Comparison of ENCODE assay signal across 2 cellular contexts in the genomic region with DNA sequence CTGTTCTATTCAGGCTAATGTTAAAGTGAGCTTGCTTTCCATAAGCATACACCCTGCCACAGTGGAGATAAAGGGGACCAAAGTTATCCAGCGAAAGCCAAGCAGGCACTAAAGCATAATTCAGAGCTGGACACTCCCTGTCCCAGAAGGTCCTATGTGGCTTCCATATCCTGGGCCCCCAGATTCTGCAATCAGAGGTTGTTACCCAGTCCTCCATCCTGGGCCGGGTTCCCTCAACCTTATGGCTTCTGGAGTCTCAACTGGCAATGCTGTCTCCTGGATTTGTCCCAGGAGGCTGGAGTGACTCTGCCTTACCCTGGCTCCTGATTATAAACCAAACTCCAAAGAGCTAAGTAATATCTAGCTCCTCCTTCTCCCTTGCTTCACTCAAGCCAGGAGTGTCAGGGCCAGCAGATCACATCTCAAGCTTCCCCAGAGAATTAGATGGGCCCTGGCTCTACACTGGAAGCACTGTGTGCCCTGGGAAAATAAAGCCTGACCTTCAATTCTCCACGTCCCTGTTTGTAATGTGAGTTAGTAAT.
TF ChIP-seq lines count a peak whose summit lies in the region.

No MANE protein-coding gene starts in this region.

TF ChIP-seq in HepG2, 621 proteins besides CTCF, POLR2A, EP300 and RAD21:
- no peak for TF ChIP-seq SYNCRIP (IDR thresholded peaks at IDR 0.05; ENCODE audit: insufficient read depth, low read depth, low read length)
- no peak for TF ChIP-seq ZBTB1 (CRISPR knock-in tag; IDR thresholded peaks at IDR 0.05; ENCODE audit: borderline replicate concordance)
- TF ChIP-seq TBP (CRISPR knock-in tag; IDR thresholded peaks at IDR 0.05) = no peak
- TF ChIP-seq SRSF9 (IDR thresholded peaks at IDR 0.05; ENCODE audit: borderline replicate concordance, insufficient read depth, low read depth, low read length, poor library complexity, severe bottlenecking) = no peak
- TF ChIP-seq, protein P1, sequence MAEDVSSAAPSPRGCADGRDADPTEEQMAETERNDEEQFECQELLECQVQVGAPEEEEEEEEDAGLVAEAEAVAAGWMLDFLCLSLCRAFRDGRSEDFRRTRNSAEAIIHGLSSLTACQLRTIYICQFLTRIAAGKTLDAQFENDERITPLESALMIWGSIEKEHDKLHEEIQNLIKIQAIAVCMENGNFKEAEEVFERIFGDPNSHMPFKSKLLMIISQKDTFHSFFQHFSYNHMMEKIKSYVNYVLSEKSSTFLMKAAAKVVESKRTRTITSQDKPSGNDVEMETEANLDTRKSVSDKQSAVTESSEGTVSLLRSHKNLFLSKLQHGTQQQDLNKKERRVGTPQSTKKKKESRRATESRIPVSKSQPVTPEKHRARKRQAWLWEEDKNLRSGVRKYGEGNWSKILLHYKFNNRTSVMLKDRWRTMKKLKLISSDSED (CRISPR knock-in tag; IDR thresholded peaks at IDR 0.05) = no peak
- no peak for TF ChIP-seq GABPB1 (CRISPR knock-in tag; IDR thresholded peaks at IDR 0.05)
- TF ChIP-seq ZNF180 (CRISPR knock-in tag; IDR thresholded peaks at IDR 0.05; ENCODE audit: borderline replicate concordance, low read depth) = no peak
- TF ChIP-seq, protein P2, sequence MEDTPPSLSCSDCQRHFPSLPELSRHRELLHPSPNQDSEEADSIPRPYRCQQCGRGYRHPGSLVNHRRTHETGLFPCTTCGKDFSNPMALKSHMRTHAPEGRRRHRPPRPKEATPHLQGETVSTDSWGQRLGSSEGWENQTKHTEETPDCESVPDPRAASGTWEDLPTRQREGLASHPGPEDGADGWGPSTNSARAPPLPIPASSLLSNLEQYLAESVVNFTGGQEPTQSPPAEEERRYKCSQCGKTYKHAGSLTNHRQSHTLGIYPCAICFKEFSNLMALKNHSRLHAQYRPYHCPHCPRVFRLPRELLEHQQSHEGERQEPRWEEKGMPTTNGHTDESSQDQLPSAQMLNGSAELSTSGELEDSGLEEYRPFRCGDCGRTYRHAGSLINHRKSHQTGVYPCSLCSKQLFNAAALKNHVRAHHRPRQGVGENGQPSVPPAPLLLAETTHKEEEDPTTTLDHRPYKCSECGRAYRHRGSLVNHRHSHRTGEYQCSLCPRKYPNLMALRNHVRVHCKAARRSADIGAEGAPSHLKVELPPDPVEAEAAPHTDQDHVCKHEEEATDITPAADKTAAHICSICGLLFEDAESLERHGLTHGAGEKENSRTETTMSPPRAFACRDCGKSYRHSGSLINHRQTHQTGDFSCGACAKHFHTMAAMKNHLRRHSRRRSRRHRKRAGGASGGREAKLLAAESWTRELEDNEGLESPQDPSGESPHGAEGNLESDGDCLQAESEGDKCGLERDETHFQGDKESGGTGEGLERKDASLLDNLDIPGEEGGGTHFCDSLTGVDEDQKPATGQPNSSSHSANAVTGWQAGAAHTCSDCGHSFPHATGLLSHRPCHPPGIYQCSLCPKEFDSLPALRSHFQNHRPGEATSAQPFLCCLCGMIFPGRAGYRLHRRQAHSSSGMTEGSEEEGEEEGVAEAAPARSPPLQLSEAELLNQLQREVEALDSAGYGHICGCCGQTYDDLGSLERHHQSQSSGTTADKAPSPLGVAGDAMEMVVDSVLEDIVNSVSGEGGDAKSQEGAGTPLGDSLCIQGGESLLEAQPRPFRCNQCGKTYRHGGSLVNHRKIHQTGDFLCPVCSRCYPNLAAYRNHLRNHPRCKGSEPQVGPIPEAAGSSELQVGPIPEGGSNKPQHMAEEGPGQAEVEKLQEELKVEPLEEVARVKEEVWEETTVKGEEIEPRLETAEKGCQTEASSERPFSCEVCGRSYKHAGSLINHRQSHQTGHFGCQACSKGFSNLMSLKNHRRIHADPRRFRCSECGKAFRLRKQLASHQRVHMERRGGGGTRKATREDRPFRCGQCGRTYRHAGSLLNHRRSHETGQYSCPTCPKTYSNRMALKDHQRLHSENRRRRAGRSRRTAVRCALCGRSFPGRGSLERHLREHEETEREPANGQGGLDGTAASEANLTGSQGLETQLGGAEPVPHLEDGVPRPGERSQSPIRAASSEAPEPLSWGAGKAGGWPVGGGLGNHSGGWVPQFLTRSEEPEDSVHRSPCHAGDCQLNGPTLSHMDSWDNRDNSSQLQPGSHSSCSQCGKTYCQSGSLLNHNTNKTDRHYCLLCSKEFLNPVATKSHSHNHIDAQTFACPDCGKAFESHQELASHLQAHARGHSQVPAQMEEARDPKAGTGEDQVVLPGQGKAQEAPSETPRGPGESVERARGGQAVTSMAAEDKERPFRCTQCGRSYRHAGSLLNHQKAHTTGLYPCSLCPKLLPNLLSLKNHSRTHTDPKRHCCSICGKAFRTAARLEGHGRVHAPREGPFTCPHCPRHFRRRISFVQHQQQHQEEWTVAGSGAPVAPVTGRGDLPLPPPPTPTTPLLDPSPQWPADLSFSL (CRISPR knock-in tag; IDR thresholded peaks at IDR 0.05) = no peak
- TF ChIP-seq PRMT3 (CRISPR knock-in tag; IDR thresholded peaks at IDR 0.05; ENCODE audit: borderline replicate concordance, low read depth) = no peak
- TF ChIP-seq, protein P3, sequence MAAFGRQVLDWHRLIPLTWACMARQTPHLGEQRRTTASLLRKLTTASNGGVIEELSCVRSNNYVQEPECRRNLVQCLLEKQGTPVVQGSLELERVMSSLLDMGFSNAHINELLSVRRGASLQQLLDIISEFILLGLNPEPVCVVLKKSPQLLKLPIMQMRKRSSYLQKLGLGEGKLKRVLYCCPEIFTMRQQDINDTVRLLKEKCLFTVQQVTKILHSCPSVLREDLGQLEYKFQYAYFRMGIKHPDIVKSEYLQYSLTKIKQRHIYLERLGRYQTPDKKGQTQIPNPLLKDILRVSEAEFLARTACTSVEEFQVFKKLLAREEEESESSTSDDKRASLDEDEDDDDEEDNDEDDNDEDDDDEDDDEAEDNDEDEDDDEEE (CRISPR knock-in tag; IDR thresholded peaks at IDR 0.05) = no peak
- TF ChIP-seq ZBTB21 (CRISPR knock-in tag; IDR thresholded peaks at IDR 0.05) = no peak
- TF ChIP-seq ZNF570 (CRISPR knock-in tag; IDR thresholded peaks at IDR 0.05; ENCODE audit: borderline replicate concordance) = no peak
- no peak for TF ChIP-seq BORCS8-MEF2B (CRISPR knock-in tag; IDR thresholded peaks at IDR 0.05)
- TF ChIP-seq, protein P4, sequence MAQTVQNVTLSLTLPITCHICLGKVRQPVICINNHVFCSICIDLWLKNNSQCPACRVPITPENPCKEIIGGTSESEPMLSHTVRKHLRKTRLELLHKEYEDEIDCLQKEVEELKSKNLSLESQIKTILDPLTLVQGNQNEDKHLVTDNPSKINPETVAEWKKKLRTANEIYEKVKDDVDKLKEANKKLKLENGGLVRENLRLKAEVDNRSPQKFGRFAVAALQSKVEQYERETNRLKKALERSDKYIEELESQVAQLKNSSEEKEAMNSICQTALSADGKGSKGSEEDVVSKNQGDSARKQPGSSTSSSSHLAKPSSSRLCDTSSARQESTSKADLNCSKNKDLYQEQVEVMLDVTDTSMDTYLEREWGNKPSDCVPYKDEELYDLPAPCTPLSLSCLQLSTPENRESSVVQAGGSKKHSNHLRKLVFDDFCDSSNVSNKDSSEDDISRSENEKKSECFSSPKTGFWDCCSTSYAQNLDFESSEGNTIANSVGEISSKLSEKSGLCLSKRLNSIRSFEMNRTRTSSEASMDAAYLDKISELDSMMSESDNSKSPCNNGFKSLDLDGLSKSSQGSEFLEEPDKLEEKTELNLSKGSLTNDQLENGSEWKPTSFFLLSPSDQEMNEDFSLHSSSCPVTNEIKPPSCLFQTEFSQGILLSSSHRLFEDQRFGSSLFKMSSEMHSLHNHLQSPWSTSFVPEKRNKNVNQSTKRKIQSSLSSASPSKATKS (CRISPR knock-in tag; IDR thresholded peaks at IDR 0.05) = no peak

TF ChIP-seq in SK-N-SH treated with all-trans-retinoic acid at 6 μM for 48 hours, 23 proteins besides CTCF, POLR2A, EP300 and RAD21:
- TF ChIP-seq ZC3H10 (CRISPR knock-in tag; IDR thresholded peaks at IDR 0.05) = no peak
- TF ChIP-seq ZNF565 (CRISPR knock-in tag; conservative IDR thresholded peaks at IDR 0.05; ENCODE audit: low read depth) = no peak
- TF ChIP-seq ARNTL (CRISPR knock-in tag; IDR thresholded peaks at IDR 0.05; ENCODE audit: borderline replicate concordance, low read depth) = no peak
- TF ChIP-seq PPARA (CRISPR knock-in tag; IDR thresholded peaks at IDR 0.05; ENCODE audit: borderline replicate concordance) = no peak
